ENCODE assay signal across 8 cellular contexts in genomic region chr12:39990122-39991101, GRCh38.
A peak's percentile ranks its signal among the peaks of the same experiment; 100 is the strongest.
DNase-seq lines count a peak whose midpoint lies in the region; ATAC-seq and TF ChIP-seq lines count a peak whose summit lies in the region.

No MANE protein-coding gene starts in this region.

- no peak overlapping the region for H3K4me3 ChIP-seq in lung

- TF ChIP-seq CTCF in GM12872 (IDR thresholded peaks at IDR 0.05; ENCODE audit: insufficient read depth, low read depth, low read length) (peak; percentile 90), activated B cell treated with CpG ODN at 0.5 μM for 24 hours (IDR thresholded peaks at IDR 0.05) (peak; percentile 17), lung (IDR thresholded peaks at IDR 0.05; ENCODE audit: control extremely low read depth, extremely low read depth) (peak; percentile 70)

- H3K4me1 ChIP-seq in lung (ENCODE audit: control insufficient read depth in 2 of 2, insufficient read depth in 2 of 2, low read length in 2 of 2) = peaks cover 0 to 2% of the 10 kb centered on the region in 2 donors

- no peaks in the 10 kb centered on the region for H3K9me3 ChIP-seq in lung (ENCODE audit: control insufficient read depth in 2 of 2, insufficient read depth in 1 of 2, low read length in 1 of 2)

- peak; percentile 33 for DNase-seq in activated B cell treated with CpG ODN at 0.5 μM for 24 hours
- DNase-seq in central memory CD4-positive, alpha-beta T cell = peak; percentile 29
- DNase-seq in lung (ENCODE audit: low spot score) = peak; percentile 44
- peak; percentile 37 to 45 for DNase-seq in stimulated activated CD8-positive, alpha-beta memory T cell treated with anti-CD3 and anti-CD28 coated beads, Interleukin-2, amount 100 ng/mL, for 48 hours (ENCODE audit: low read depth in 2 of 2)
- DNase-seq in NCI-H226 = no peak

- CTCF ChIA-PET in activated B cell treated with CpG ODN at 0.5 μM for 24 hours (lab: Charles Lee) = interaction anchor here (0.6 to 1.8 kb wide), 12 partner anchors 10 to 673 kb away, joined by 3 to 9 read pairs (median 3); no protein-coding TSS in a partner anchor

- peak; percentile 90 for ATAC-seq in GM21737 (IDR thresholded peaks at IDR 0.05; ENCODE audit: unreplicated experiment)
- peak; percentile 84 for ATAC-seq in activated B cell treated with CpG ODN at 0.5 μM for 24 hours (ENCODE audit: low read depth)
- peak; percentile 61 for ATAC-seq in lung (ENCODE audit: insufficient read depth, low FRiP score)

- WGBS in lung, 2 donors = 52 to 75% methylated on average over 4 of the region's 4 CpGs

- POLR2A ChIA-PET in activated B cell treated with CpG ODN at 0.5 μM for 24 hours (lab: Charles Lee) = no interaction called here

- H3K36me3 Mint-ChIP-seq in activated B cell treated with CpG ODN at 0.5 μM for 24 hours (ENCODE audit: low read depth) = no peaks in the 10 kb centered on the region

- H3K4me1 Mint-ChIP-seq in activated B cell treated with CpG ODN at 0.5 μM for 24 hours = peaks cover 4% of the 10 kb centered on the region

- no peaks in the 10 kb centered on the region for H3K27me3 ChIP-seq in lung (ENCODE audit: control insufficient read depth, insufficient read depth)

- intact Hi-C loops in activated B cell treated with CpG ODN at 0.5 μM for 24 hours (cut with micrococcal nuclease) = loop anchor here (1.0 to 10.0 kb wide), 3 partner anchors 225 to 403 kb away; no protein-coding TSS in a partner anchor

- peak; percentile 67 for TF ChIP-seq RAD21 in Ishikawa (IDR thresholded peaks at IDR 0.05; ENCODE audit: low read depth)

- H3K4me3 Mint-ChIP-seq in activated B cell treated with CpG ODN at 0.5 μM for 24 hours = no peak overlapping the region

- H3K27me3 Mint-ChIP-seq in activated B cell treated with CpG ODN at 0.5 μM for 24 hours = no peaks in the 10 kb centered on the region

- no peak overlapping the region for H3K27ac Mint-ChIP-seq in activated B cell treated with CpG ODN at 0.5 μM for 24 hours

- TF ChIP-seq EP300 in Ishikawa (IDR thresholded peaks at IDR 0.05; ENCODE audit: borderline replicate concordance) = no peak

- no peak overlapping the region for H3K27ac ChIP-seq in lung (ENCODE audit: low read depth in 1 of 2, low read length in 1 of 2)

- H3K36me3 ChIP-seq in lung (ENCODE audit: control insufficient read depth in 2 of 2, insufficient read depth in 2 of 2, low read length in 2 of 2) = no peaks in the 10 kb centered on the region

- H3K9me3 Mint-ChIP-seq in activated B cell treated with CpG ODN at 0.5 μM for 24 hours = no peaks in the 10 kb centered on the region

TF ChIP-seq in Ishikawa, 13 proteins besides CTCF, POLR2A, EP300 and RAD21:
- no peak for TF ChIP-seq EGR1 (IDR thresholded peaks at IDR 0.05)
- TF ChIP-seq CREB1 (IDR thresholded peaks at IDR 0.05; ENCODE audit: low read depth) = no peak
TF ChIP-seq in Ishikawa: peak in this region for 0.

Comparison
In these comparisons a context has a peak if more than half of its experiments do, and no peak if none do; other contexts are left out.
1. CTCF ChIP-seq: peak in every context shown above with its lines; median percentile 90 in GM12872; 70 in lung; 17 in activated B cell treated with CpG ODN at 0.5 μM for 24 hours.